Comparison of ENCODE assay signal across 16 cellular contexts in the genomic region with DNA sequence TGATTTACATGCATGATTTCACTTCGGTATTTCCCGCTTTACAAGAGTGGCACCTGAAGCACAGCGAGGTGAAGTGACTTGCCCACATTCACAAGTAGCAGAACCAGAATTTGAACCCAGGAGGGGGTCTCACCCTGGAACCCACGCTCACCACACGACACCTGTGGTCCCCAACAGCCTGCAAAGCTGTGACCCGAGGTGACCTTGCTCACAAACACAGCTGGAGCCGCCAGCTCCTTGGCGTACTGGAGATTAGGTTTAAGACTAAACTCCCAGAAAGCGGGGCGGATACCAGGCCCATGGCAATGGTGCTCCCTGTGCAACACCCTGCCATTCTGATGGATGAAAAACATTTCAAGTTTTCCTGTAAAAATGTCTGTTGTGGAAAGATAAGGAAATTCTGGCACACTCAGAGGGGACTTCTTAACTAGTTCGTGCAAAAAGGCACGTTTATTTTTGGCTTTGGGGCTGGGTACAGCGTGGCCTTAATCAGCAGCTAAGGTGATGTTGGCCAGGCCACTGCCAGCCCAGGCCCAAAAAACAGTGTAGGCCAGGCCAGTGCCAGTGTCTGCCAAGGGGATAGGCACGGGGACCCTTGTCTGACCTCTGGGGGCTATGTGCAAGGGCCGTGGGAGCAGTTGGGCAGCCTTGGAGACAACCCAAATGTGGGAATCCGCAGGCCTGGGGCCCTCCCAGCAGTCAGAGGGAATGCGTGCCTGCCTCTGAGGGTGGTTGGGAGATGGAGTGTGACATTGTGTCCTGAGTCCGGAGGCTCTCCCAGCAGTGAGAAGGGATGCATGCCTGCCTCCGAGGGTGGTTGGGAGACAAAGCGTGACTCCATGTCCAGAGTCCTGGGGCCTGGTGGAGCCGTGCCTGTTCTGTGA.
DNase-seq lines count a peak whose midpoint lies in the region; ATAC-seq and TF ChIP-seq lines count a peak whose summit lies in the region.
"Had no signal": no experiment of that assay in that cellular context is flagged by ENCODE, and none has a peak within 500 bp of the region (broad histone marks: within the 10 kb centered on the region; RNA-seq: fewer than 3 reads in every experiment).

No MANE protein-coding gene starts in this region.

- H3K4me1 ChIP-seq in OCI-LY7 (ENCODE audit: insufficient read depth, low read length, poor library complexity, severe bottlenecking) (peaks cover 24% of the 10 kb centered on the region), left ventricle myocardium inferior (peaks cover 45% of the 10 kb centered on the region)
- H3K4me1 ChIP-seq: Caco-2, pancreas, suprapubic skin had no signal

- H3K9me3 ChIP-seq in OCI-LY7 (ENCODE audit: low read length) = no peaks in the 10 kb centered on the region
- H3K9me3 ChIP-seq in left ventricle myocardium inferior (replicated peaks) = no peaks in the 10 kb centered on the region
- H3K9me3 ChIP-seq: pancreas, suprapubic skin had no signal

- 0 out of 2 replicates have a peak overlapping the region, but pooled peaks have one; percentile 14 for H3K4me2 ChIP-seq in OCI-LY7 (ENCODE audit: low read length)

- intact Hi-C loops in OCI-LY7 (cut with micrococcal nuclease; ENCODE audit: unreplicated experiment) = loop anchor here (10.0 kb wide), 2 partner anchors 199 to 251 kb away; no protein-coding TSS in a partner anchor
- intact Hi-C loops in left ventricle myocardium inferior (cut with micrococcal nuclease) = no loop called here

- DNase-seq in OCI-LY7 (ENCODE audit: low spot score) = no peak
- no peak for DNase-seq in left ventricle myocardium inferior
- peak; percentile 13 for DNase-seq in stimulated activated CD8-positive, alpha-beta memory T cell treated with anti-CD3 and anti-CD28 coated beads, Interleukin-4, amount 100 ng/mL, for 48 hours
- DNase-seq in iPS-NIHi7 (ENCODE audit: extremely low spot score) = no peak
- no peak for DNase-seq in medulla oblongata (ENCODE audit: extremely low spot score)
- DNase-seq: activated naive CD4-positive, alpha-beta T cell treated with anti-CD3 and anti-CD28 coated beads, Interleukin-2, amount 10 ng/mL, durations not matched to agents 7 days and 5 days; foreskin melanocyte; left colon; stimulated activated CD4-positive, alpha-beta T cell treated with anti-CD3 and anti-CD28 coated beads, Interleukin-4, amount 100 ng/mL, for 24 hours; SW 1271 had no signal

- H2AFZ ChIP-seq in OCI-LY7 (ENCODE audit: low read length) = no peak overlapping the region

- H3K36me3 ChIP-seq in OCI-LY7 (ENCODE audit: insufficient read depth, low read length) (no peaks in the 10 kb centered on the region), left ventricle myocardium inferior (no peaks in the 10 kb centered on the region)
- H3K36me3 ChIP-seq: pancreas, suprapubic skin had no signal

- peak; percentile 5 for ATAC-seq in GM18907 (IDR thresholded peaks at IDR 0.05; ENCODE audit: unreplicated experiment)
- no peak for ATAC-seq in HG03432 (IDR thresholded peaks at IDR 0.05; ENCODE audit: unreplicated experiment)
- ATAC-seq: left colon had no signal

- no peaks in the 10 kb centered on the region for H4K20me1 ChIP-seq in OCI-LY7 (ENCODE audit: insufficient read depth, low read length)

- BruUV-seq in OCI-LY7 (replicated peaks; lab: Mats Ljungman, UMichigan) = no TSS peak

- H3K79me2 ChIP-seq in OCI-LY7 (ENCODE audit: insufficient read depth, low read depth, low read length) = no peaks in the 10 kb centered on the region

- CTCF ChIA-PET in OCI-LY7 (lab: Charles Lee; ENCODE audit: unreplicated experiment) = interaction anchor here (0.6 kb wide), 2 partner anchors 183 to 583 kb away, joined by 4 to 6 read pairs; no protein-coding TSS in a partner anchor

- no peak overlapping the region for H3K27ac ChIP-seq in OCI-LY7 (ENCODE audit: low read depth, low read length, poor library complexity, severe bottlenecking)
- H3K27ac ChIP-seq in left ventricle myocardium inferior (replicated peaks) = peak overlapping the region; percentile 74
- H3K27ac ChIP-seq: epithelial cell of prostate, pancreas, suprapubic skin had no signal

- H3K9me2 ChIP-seq in OCI-LY7 (ENCODE audit: insufficient read depth, low read length) = no peaks in the 10 kb centered on the region

- POLR2A ChIA-PET in OCI-LY7 (lab: Charles Lee) = interaction anchor here (1.2 kb wide), 1 partner anchor 188 kb away, joined by 3 read pairs; no protein-coding TSS in a partner anchor

- H3K27me3 ChIP-seq in left ventricle myocardium inferior (ENCODE audit: low read depth) = no peaks in the 10 kb centered on the region
- H3K27me3 ChIP-seq: pancreas, suprapubic skin had no signal

- TF ChIP-seq CTCF in OCI-LY7 (conservative IDR thresholded peaks at IDR 0.05; ENCODE audit: low read length) (no peak), left ventricle myocardium inferior (IDR thresholded peaks at IDR 0.05; ENCODE audit: borderline replicate concordance) (no peak)

- no peak overlapping the region for H3K4me3 ChIP-seq in OCI-LY7 (ENCODE audit: low read depth, low read length, poor library complexity, severe bottlenecking)
- H3K4me3 ChIP-seq in left ventricle myocardium inferior = no peak overlapping the region
- H3K4me3 ChIP-seq: pancreas, suprapubic skin had no signal
